ENCODE assay signal across 1 cellular context in the genomic region with DNA sequence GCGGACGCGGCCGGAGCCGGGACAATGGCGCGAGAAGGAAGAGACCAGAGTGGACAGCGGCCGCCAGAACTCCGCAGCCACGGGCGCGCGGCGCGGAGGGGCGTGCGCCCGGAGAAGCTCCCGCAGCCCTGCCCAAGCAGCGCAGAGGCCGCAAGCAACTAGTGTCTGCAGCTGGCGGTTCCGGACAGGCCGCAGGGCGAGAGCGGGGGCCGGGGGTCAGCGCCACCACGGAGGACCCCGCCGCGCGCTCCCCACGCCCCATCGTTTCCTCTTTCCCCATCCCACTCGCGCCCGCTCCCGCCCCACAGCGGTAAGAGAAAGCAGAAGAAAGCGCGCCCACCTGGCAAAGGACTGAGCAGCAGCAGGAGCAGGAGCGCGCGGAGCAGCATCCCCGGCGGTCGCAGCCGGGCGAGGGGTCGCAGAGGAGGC.
TF ChIP-seq lines count a peak whose summit lies in the region.

No MANE protein-coding gene starts in this region.

TF ChIP-seq in SK-N-SH treated with all-trans-retinoic acid at 6 μM for 48 hours, 23 proteins besides CTCF, POLR2A, EP300 and RAD21 (continued from another document):
- TF ChIP-seq, protein P1, sequence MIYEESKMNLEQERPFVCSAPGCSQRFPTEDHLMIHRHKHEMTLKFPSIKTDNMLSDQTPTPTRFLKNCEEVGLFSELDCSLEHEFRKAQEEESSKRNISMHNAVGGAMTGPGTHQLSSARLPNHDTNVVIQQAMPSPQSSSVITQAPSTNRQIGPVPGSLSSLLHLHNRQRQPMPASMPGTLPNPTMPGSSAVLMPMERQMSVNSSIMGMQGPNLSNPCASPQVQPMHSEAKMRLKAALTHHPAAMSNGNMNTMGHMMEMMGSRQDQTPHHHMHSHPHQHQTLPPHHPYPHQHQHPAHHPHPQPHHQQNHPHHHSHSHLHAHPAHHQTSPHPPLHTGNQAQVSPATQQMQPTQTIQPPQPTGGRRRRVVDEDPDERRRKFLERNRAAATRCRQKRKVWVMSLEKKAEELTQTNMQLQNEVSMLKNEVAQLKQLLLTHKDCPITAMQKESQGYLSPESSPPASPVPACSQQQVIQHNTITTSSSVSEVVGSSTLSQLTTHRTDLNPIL (CRISPR knock-in tag; IDR thresholded peaks at IDR 0.05; ENCODE audit: low read depth), result no peak
